ENCODE assay signal across 16 cellular contexts in the genomic region with DNA sequence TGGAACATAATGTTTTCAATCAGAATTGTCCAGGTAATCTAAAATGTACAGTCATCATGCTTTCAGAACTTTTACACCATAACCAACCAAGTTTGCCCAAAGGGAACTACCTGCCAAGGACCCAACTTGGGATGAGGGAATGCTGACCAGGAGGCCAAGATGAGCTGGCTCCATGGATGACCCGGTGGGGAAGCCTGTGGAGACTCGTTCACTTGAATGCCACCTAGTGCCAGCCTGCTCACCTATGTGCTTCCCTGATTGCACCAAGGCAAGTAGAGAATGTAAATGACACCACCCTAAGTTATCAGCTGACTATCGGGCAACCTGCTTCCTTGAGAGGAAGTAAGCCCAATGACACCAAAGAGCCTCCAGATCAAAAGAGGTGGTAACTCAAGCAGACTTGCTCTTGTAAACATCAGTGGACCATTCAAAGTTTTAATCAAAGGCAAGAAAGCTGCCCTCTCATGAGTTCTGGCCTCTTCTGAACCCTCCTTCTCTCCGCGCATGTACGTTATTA.
"Had no signal": no experiment of that assay in that cellular context is flagged by ENCODE, and none has a peak within 500 bp of the region (broad histone marks: within the 10 kb centered on the region; RNA-seq: fewer than 3 reads in every experiment).

No MANE protein-coding gene starts in this region.

- H3K27me3 Mint-ChIP-seq: stimulated activated memory B cell treated with anti-CD40 and anti-IgM and Interleukin-4, amounts not matched to agents 10 μg/mL and 1 μg/mL and 100 μg/mL, for 72 hours had no signal

- H3K36me3 ChIP-seq: breast epithelium, left lung, uterus had no signal

- H3K4me1 ChIP-seq: breast epithelium, uterus had no signal

- DNase-seq: activated CD4-positive, alpha-beta T cell treated with anti-CD3 and anti-CD28 coated beads, Interleukin-2, amount 50 U/mL, for 48 hours; activated CD4-positive, CD25-positive, alpha-beta regulatory T cell; activated naive CD4-positive, alpha-beta T cell treated with anti-CD3 and anti-CD28 coated beads, Interleukin-2, amount 50 U/mL, for 16 hours; anterior cingulate cortex; dermis blood vessel endothelial cell; effector memory CD8-positive, alpha-beta T cell; erythroblast; left lung; natural killer cell; posterior cingulate gyrus; retina; stimulated activated CD4-positive, alpha-beta T cell treated with anti-CD3 and anti-CD28 coated beads, Interleukin-2, amount 100 ng/mL, for 48 hours; uterus had no signal

- H3K4me3 Mint-ChIP-seq: effector memory CD8-positive, alpha-beta T cell; natural killer cell; stimulated activated memory B cell treated with anti-CD40 and anti-IgM and Interleukin-4, amounts not matched to agents 10 μg/mL and 1 μg/mL and 100 μg/mL, for 72 hours had no signal

- H3K27me3 ChIP-seq: breast epithelium, left lung, tibial nerve, uterus had no signal

- H3K4me1 Mint-ChIP-seq: natural killer cell; stimulated activated memory B cell treated with anti-CD40 and anti-IgM and Interleukin-4, amounts not matched to agents 10 μg/mL and 1 μg/mL and 100 μg/mL, for 72 hours had no signal

- H3K27ac Mint-ChIP-seq: effector memory CD8-positive, alpha-beta T cell; natural killer cell; stimulated activated memory B cell treated with anti-CD40 and anti-IgM and Interleukin-4, amounts not matched to agents 10 μg/mL and 1 μg/mL and 100 μg/mL, for 72 hours had no signal

- H3K4me3 ChIP-seq: breast epithelium, left lung, tibial nerve, uterus had no signal

- H3K9me3 ChIP-seq: breast epithelium, left lung, tibial nerve, uterus had no signal

- ATAC-seq: effector memory CD8-positive, alpha-beta T cell; left lung; natural killer cell; stimulated activated memory B cell treated with anti-CD40 and anti-IgM and Interleukin-4, amounts not matched to agents 10 μg/mL and 1 μg/mL and 100 μg/mL, for 72 hours had no signal

- H3K27ac ChIP-seq: breast epithelium, left lung, uterus had no signal

- H3K9me3 Mint-ChIP-seq: effector memory CD8-positive, alpha-beta T cell; natural killer cell; stimulated activated memory B cell treated with anti-CD40 and anti-IgM and Interleukin-4, amounts not matched to agents 10 μg/mL and 1 μg/mL and 100 μg/mL, for 72 hours had no signal

- H3K36me3 Mint-ChIP-seq: natural killer cell; stimulated activated memory B cell treated with anti-CD40 and anti-IgM and Interleukin-4, amounts not matched to agents 10 μg/mL and 1 μg/mL and 100 μg/mL, for 72 hours had no signal
